In genomic region chr17:2631211-2631610, GRCh38 we compare ENCODE assay signal across 18 cellular contexts. TPM values are rescaled to one million over a fixed set of nuclear protein-coding genes. Genes with fewer than 3 reads are reported as not detected.
DNase-seq lines count a peak whose midpoint lies in the region; ATAC-seq and TF ChIP-seq lines count a peak whose summit lies in the region.
"Had no signal": no experiment of that assay in that cellular context is flagged by ENCODE, and none has a peak within 500 bp of the region (broad histone marks: within the 10 kb centered on the region; RNA-seq: fewer than 3 reads in every experiment).

No MANE protein-coding gene starts in this region.

- no peak overlapping the region for H3K27ac ChIP-seq in breast epithelium
- H3K27ac ChIP-seq in iPS-20b (ENCODE audit: low read length): peak overlapping the region; percentile 25
- H3K27ac ChIP-seq: colonic mucosa, vagina had no signal

- H3K4me3 ChIP-seq in breast epithelium: peak overlapping the region in 1 of 3 donors; percentile 38
- H3K4me3 ChIP-seq in iPS-20b (ENCODE audit: low read length): no peak overlapping the region
- H3K4me3 ChIP-seq: colonic mucosa, vagina had no signal

- peak overlapping the region; percentile 27 for H3K27ac Mint-ChIP-seq in MCF 10A (ENCODE audit: low read depth, unreplicated experiment)
- peak overlapping the region; percentile 61 for H3K27ac Mint-ChIP-seq in activated naive CD8-positive, alpha-beta T cell
- peak overlapping the region; percentile 88 for H3K27ac Mint-ChIP-seq in stimulated activated effector memory CD8-positive, alpha-beta T cell treated with anti-CD3 and anti-CD28 coated beads, Interleukin-12 subunit alpha, Interleukin-12 subunit beta, amount 100 ng/mL, for 72 hours

- no peak for ATAC-seq in stimulated activated effector memory CD8-positive, alpha-beta T cell treated with anti-CD3 and anti-CD28 coated beads, Interleukin-12 subunit alpha, Interleukin-12 subunit beta, amount 100 ng/mL, for 72 hours
- ATAC-seq: PC-3, SK-N-SH treated with all-trans-retinoic acid at 6 μM for 48 hours had no signal

- peaks cover 28% of the 10 kb centered on the region for H3K36me3 Mint-ChIP-seq in MCF 10A (ENCODE audit: insufficient read depth, unreplicated experiment)
- peaks cover 6% of the 10 kb centered on the region for H3K36me3 Mint-ChIP-seq in activated naive CD8-positive, alpha-beta T cell
- peaks cover 31% of the 10 kb centered on the region for H3K36me3 Mint-ChIP-seq in stimulated activated effector memory CD8-positive, alpha-beta T cell treated with anti-CD3 and anti-CD28 coated beads, Interleukin-12 subunit alpha, Interleukin-12 subunit beta, amount 100 ng/mL, for 72 hours

- H3K4me3 Mint-ChIP-seq in MCF 10A (ENCODE audit: unreplicated experiment): no peak overlapping the region
- no peak overlapping the region for H3K4me3 Mint-ChIP-seq in activated naive CD8-positive, alpha-beta T cell
- H3K4me3 Mint-ChIP-seq in stimulated activated effector memory CD8-positive, alpha-beta T cell treated with anti-CD3 and anti-CD28 coated beads, Interleukin-12 subunit alpha, Interleukin-12 subunit beta, amount 100 ng/mL, for 72 hours: no peak overlapping the region
- H3K4me3 Mint-ChIP-seq: activated CD4-positive, alpha-beta memory T cell treated with anti-CD3 and anti-CD28 coated beads for 36 hours had no signal

- BruUV-seq in MCF 10A (replicated peaks; lab: Mats Ljungman, UMichigan): no TSS peak

- H3K27me3 ChIP-seq in breast epithelium (no peaks in the 10 kb centered on the region), iPS-20b (ENCODE audit: insufficient read depth, low read length) (no peaks in the 10 kb centered on the region)
- H3K27me3 ChIP-seq: colonic mucosa, esophagus squamous epithelium, vagina had no signal

- TF ChIP-seq POLR2A in breast epithelium (IDR thresholded peaks at IDR 0.05): no peak

- no peaks in the 10 kb centered on the region for H3K27me3 Mint-ChIP-seq in MCF 10A (ENCODE audit: insufficient read depth, unreplicated experiment)
- no peaks in the 10 kb centered on the region for H3K27me3 Mint-ChIP-seq in activated naive CD8-positive, alpha-beta T cell
- H3K27me3 Mint-ChIP-seq: activated CD4-positive, alpha-beta memory T cell treated with anti-CD3 and anti-CD28 coated beads for 36 hours had no signal

- H3K4me1 ChIP-seq in breast epithelium: no peaks in the 10 kb centered on the region
- peaks cover 17% of the 10 kb centered on the region for H3K4me1 ChIP-seq in iPS-20b (ENCODE audit: insufficient read depth, low read length)

- intact Hi-C loops in MCF 10A (cut with micrococcal nuclease) (no loop called here), breast epithelium (cut with DNase I; ENCODE audit: low total_unique reads) (no loop called here)

- peaks cover 13% of the 10 kb centered on the region for H3K9me3 Mint-ChIP-seq in MCF 10A (ENCODE audit: unreplicated experiment)
- peaks cover 8% of the 10 kb centered on the region for H3K9me3 Mint-ChIP-seq in activated naive CD8-positive, alpha-beta T cell (ENCODE audit: low read depth)
- peaks cover 3% of the 10 kb centered on the region for H3K9me3 Mint-ChIP-seq in stimulated activated effector memory CD8-positive, alpha-beta T cell treated with anti-CD3 and anti-CD28 coated beads, Interleukin-12 subunit alpha, Interleukin-12 subunit beta, amount 100 ng/mL, for 72 hours

- DNase-seq in MCF 10A (ENCODE audit: unreplicated experiment) (no peak), breast epithelium (ENCODE audit: low spot score in 2 of 2) (no peak), GM20000 (ENCODE audit: low spot score) (no peak), NCI-H2171 (lab: John Stamatoyannopoulos, UW) (no peak)
- DNase-seq in stimulated activated effector memory CD8-positive, alpha-beta T cell treated with anti-CD3 and anti-CD28 coated beads, Interleukin-12 subunit alpha, Interleukin-12 subunit beta, amount 100 ng/mL, for 72 hours (ENCODE audit: low spot score in 2 of 2): no peak
- no peak for DNase-seq in effector CD8-positive, alpha-beta T cell (lab: John Stamatoyannopoulos, UW)
- DNase-seq: activated CD4-positive, alpha-beta memory T cell treated with anti-CD3 and anti-CD28 coated beads for 36 hours; amygdala; colonic mucosa; esophagus squamous epithelium; NCI-H2081 treated with DMSO at 0.1 percent for 48 hours; NCI-H526; PC-3; posterior cingulate gyrus had no signal

- peaks cover 53% of the 10 kb centered on the region for H3K4me1 Mint-ChIP-seq in MCF 10A (ENCODE audit: insufficient read depth, unreplicated experiment)
- H3K4me1 Mint-ChIP-seq in activated naive CD8-positive, alpha-beta T cell (ENCODE audit: low read depth): peaks cover 79% of the 10 kb centered on the region
- H3K4me1 Mint-ChIP-seq in stimulated activated effector memory CD8-positive, alpha-beta T cell treated with anti-CD3 and anti-CD28 coated beads, Interleukin-12 subunit alpha, Interleukin-12 subunit beta, amount 100 ng/mL, for 72 hours: peaks cover 80% of the 10 kb centered on the region

- POLR2A ChIA-PET in MCF 10A (lab: Yijun Ruan, JAX): interaction anchor here (1.0 to 1.3 kb wide), 3 partner anchors 17 to 295 kb away, joined by 3 to 5 read pairs (median 3); no protein-coding TSS in a partner anchor

- TF ChIP-seq CTCF in MCF 10A (IDR thresholded peaks at IDR 0.05; ENCODE audit: unreplicated experiment) (no peak), breast epithelium (IDR thresholded peaks at IDR 0.05) (no peak), GM20000 (IDR thresholded peaks at IDR 0.05; ENCODE audit: extremely low read depth, missing control alignments) (no peak)

- H3K9me3 ChIP-seq in breast epithelium: no peaks in the 10 kb centered on the region
- no peaks in the 10 kb centered on the region for H3K9me3 ChIP-seq in iPS-20b (ENCODE audit: insufficient read depth, low read depth, low read length)
- H3K9me3 ChIP-seq: colonic mucosa, esophagus squamous epithelium, vagina had no signal

- H3K36me3 ChIP-seq in breast epithelium (no peaks in the 10 kb centered on the region), iPS-20b (ENCODE audit: insufficient read depth, low read depth, low read length) (peaks cover 5% of the 10 kb centered on the region; the same call in 1 of the 2 replicates)
- H3K36me3 ChIP-seq: colonic mucosa, vagina had no signal

- CTCF ChIA-PET in MCF 10A (lab: Yijun Ruan, JAX): interaction anchor here (1.3 kb wide), 1 partner anchor 12 kb away, joined by 4 read pairs; no protein-coding TSS in a partner anchor

- H3K9ac ChIP-seq in iPS-20b (ENCODE audit: low read depth, low read length): peak overlapping the region; percentile 52; the same call in 1 of the 2 replicates

RNA-seq across cellular contexts. Expression of gene PAFAH1B1, which starts 37.8 kb away (rescaled TPM):
- total RNA-seq in MCF 10A (2022) (170 and 192 TPM in 2 replicates), breast epithelium (100 to 1,000 TPM in 2 of 3 donors, 10 to 100 TPM in 1; 99.5 to 134 (median 119) TPM)

Comparison
In these comparisons a context has a peak if more than half of its experiments do, and no peak if none do; other contexts are left out.
1. H3K27ac Mint-ChIP-seq: peak in every context shown above with its lines; median percentile 88 in stimulated activated effector memory CD8-positive, alpha-beta T cell treated with anti-CD3 and anti-CD28 coated beads, Interleukin-12 subunit alpha, Interleukin-12 subunit beta, amount 100 ng/mL, for 72 hours; 61 in activated naive CD8-positive, alpha-beta T cell; 27 in MCF 10A.